In genomic region chr2:209937893-209938292, GRCh38 we compare ENCODE assay signal across 15 cellular contexts.
DNase-seq lines count a peak whose midpoint lies in the region; FAIRE-seq and TF ChIP-seq lines count a peak whose summit lies in the region.
"Had no signal": no experiment of that assay in that cellular context is flagged by ENCODE, and none has a peak within 500 bp of the region (broad histone marks: within the 10 kb centered on the region; RNA-seq: fewer than 3 reads in every experiment).

No MANE protein-coding gene starts in this region.

- in situ Hi-C loops in astrocyte of the spinal cord (cut with HindIII; ENCODE audit: low sequenced_read_pairs) = no loop called here

- peak; percentile 75 for FAIRE-seq in islet of Langerhans (lab: Jason Lieb, UNC)
- FAIRE-seq: A204.1, GM12878, GM18507 had no signal

- TF ChIP-seq CTCF in astrocyte of the spinal cord (IDR thresholded peaks at IDR 0.05; ENCODE audit: low read depth, low read length) = no peak

- DNase-seq in astrocyte of the spinal cord (ENCODE audit: low read depth, low spot score) (peak; percentile 43), dermis blood vessel endothelial cell (peak; percentile 12), renal cortical epithelial cell (ENCODE audit: low read depth) (peak; percentile 22), inferior parietal cortex (ENCODE audit: extremely low spot score) (no peak), germinal center (ENCODE audit: low spot score) (no peak)
- DNase-seq in stimulated activated CD4-positive, alpha-beta T cell treated with anti-CD3 and anti-CD28 coated beads, Interleukin-2, amount 100 ng/mL, for 24 hours = no peak
- DNase-seq: BE2C; CD4-positive, alpha-beta memory T cell; DMS79; H7 had no signal

- H3K4me3 ChIP-seq in astrocyte of the spinal cord (ENCODE audit: low read depth, low read length) = no peak overlapping the region
- H3K4me3 ChIP-seq: GM12878, GM23338 had no signal

Comparison
In these comparisons a context has a peak if more than half of its experiments do, and no peak if none do; other contexts are left out.
1. DNase-seq: peak in astrocyte of the spinal cord (single experiment), dermis blood vessel endothelial cell (single experiment) and renal cortical epithelial cell (single experiment); none in inferior parietal cortex (single experiment), germinal center (single experiment) and stimulated activated CD4-positive, alpha-beta T cell treated with anti-CD3 and anti-CD28 coated beads, Interleukin-2, amount 100 ng/mL, for 24 hours (0 of 2).